Comparison of ENCODE assay signal across 23 cellular contexts in genomic region chr5:123007292-123007691, GRCh38. TPM values are rescaled to one million over a fixed set of nuclear protein-coding genes. Genes with fewer than 3 reads are reported as not detected.
"Had no signal": no experiment of that assay in that cellular context is flagged by ENCODE, and none has a peak within 500 bp of the region (broad histone marks: within the 10 kb centered on the region; RNA-seq: fewer than 3 reads in every experiment).

No MANE protein-coding gene starts in this region.

- H3K27me3 Mint-ChIP-seq: activated naive CD8-positive, alpha-beta T cell; naive thymus-derived CD8-positive, alpha-beta T cell; T-cell had no signal

- H3K4me3 Mint-ChIP-seq: activated naive CD8-positive, alpha-beta T cell; naive thymus-derived CD8-positive, alpha-beta T cell; stimulated activated effector memory CD8-positive, alpha-beta T cell treated with anti-CD3 and anti-CD28 coated beads, Interleukin-12 subunit alpha, Interleukin-12 subunit beta, amount 100 ng/mL, for 72 hours; T-cell; T-helper 2 cell treated with Interferon-gamma antibody and Interleukin-4, amounts not matched to agents 5 μg/mL and 100 μg/mL, for 36 hours had no signal

- H3K27ac Mint-ChIP-seq: activated naive CD8-positive, alpha-beta T cell; activated T-helper 2 cell treated with anti-CD3 and anti-CD28 coated beads, Interferon-gamma antibody, Interleukin-2, Interleukin-4, amounts not matched to agents 10 μg/mL and 5 μg/mL and 100 μg/mL, durations not matched to agents 14 hours and 24 hours and 36 hours; stimulated activated effector memory CD8-positive, alpha-beta T cell treated with anti-CD3 and anti-CD28 coated beads, Interleukin-12 subunit alpha, Interleukin-12 subunit beta, amount 100 ng/mL, for 72 hours; T-cell; T-helper 2 cell treated with Interferon-gamma antibody and Interleukin-4, amounts not matched to agents 5 μg/mL and 100 μg/mL, for 36 hours had no signal

- DNase-seq: activated naive CD4-positive, alpha-beta T cell; activated T-cell treated with anti-CD3 and anti-CD28 coated beads, Interleukin-2, amount 50 U/mL, for 1 hour; adrenal gland; colonic mucosa; heart left ventricle; lower lobe of right lung; naive thymus-derived CD8-positive, alpha-beta T cell; ovary; psoas muscle; stimulated activated CD4-positive, alpha-beta T cell treated with anti-CD3 and anti-CD28 coated beads, Interleukin-1b, Interleukin-23, amount 100 ng/mL, for 48 hours; stomach; T-cell; trophoblast cell; uterus had no signal

- H3K36me3 ChIP-seq: adrenal gland, colonic mucosa, lower lobe of right lung, ovary, right atrium auricular region, uterus had no signal

- H3K9me3 ChIP-seq: adrenal gland, colonic mucosa, esophagus muscularis mucosa, gastroesophageal sphincter, heart left ventricle, lower lobe of right lung, ovary, psoas muscle, right atrium auricular region, stomach, suprapubic skin, uterus had no signal

- H3K4me3 ChIP-seq: adrenal gland, colonic mucosa, esophagus muscularis mucosa, gastroesophageal sphincter, heart left ventricle, lower lobe of right lung, ovary, psoas muscle, right atrium auricular region, stomach, suprapubic skin, uterus had no signal

- H3K4me1 ChIP-seq: adrenal gland, colonic mucosa, esophagus muscularis mucosa, gastroesophageal sphincter, heart left ventricle, lower lobe of right lung, psoas muscle, right atrium auricular region, stomach, suprapubic skin, uterus had no signal

- H3K36me3 Mint-ChIP-seq: activated naive CD8-positive, alpha-beta T cell; naive thymus-derived CD8-positive, alpha-beta T cell; stimulated activated effector memory CD8-positive, alpha-beta T cell treated with anti-CD3 and anti-CD28 coated beads, Interleukin-12 subunit alpha, Interleukin-12 subunit beta, amount 100 ng/mL, for 72 hours had no signal

- H3K27ac ChIP-seq: adrenal gland, colonic mucosa, esophagus muscularis mucosa, gastroesophageal sphincter, heart left ventricle, lower lobe of right lung, ovary, psoas muscle, right atrium auricular region, stomach, suprapubic skin, uterus had no signal

- H3K4me1 Mint-ChIP-seq: naive thymus-derived CD8-positive, alpha-beta T cell; stimulated activated effector memory CD8-positive, alpha-beta T cell treated with anti-CD3 and anti-CD28 coated beads, Interleukin-12 subunit alpha, Interleukin-12 subunit beta, amount 100 ng/mL, for 72 hours; T-cell had no signal

- ATAC-seq: gastroesophageal sphincter; heart left ventricle; left lobe of liver; lower lobe of right lung; naive thymus-derived CD8-positive, alpha-beta T cell; psoas muscle; stimulated activated effector memory CD8-positive, alpha-beta T cell treated with anti-CD3 and anti-CD28 coated beads, Interleukin-12 subunit alpha, Interleukin-12 subunit beta, amount 100 ng/mL, for 72 hours; T-cell had no signal

- H3K9me3 Mint-ChIP-seq: activated T-helper 2 cell treated with anti-CD3 and anti-CD28 coated beads, Interferon-gamma antibody, Interleukin-2, Interleukin-4, amounts not matched to agents 10 μg/mL and 5 μg/mL and 100 μg/mL, durations not matched to agents 14 hours and 24 hours and 36 hours; stimulated activated effector memory CD8-positive, alpha-beta T cell treated with anti-CD3 and anti-CD28 coated beads, Interleukin-12 subunit alpha, Interleukin-12 subunit beta, amount 100 ng/mL, for 72 hours; T-helper 2 cell treated with Interferon-gamma antibody and Interleukin-4, amounts not matched to agents 5 μg/mL and 100 μg/mL, for 36 hours had no signal

- H3K27me3 ChIP-seq: adrenal gland, colonic mucosa, esophagus muscularis mucosa, gastroesophageal sphincter, heart left ventricle, ovary, right atrium auricular region, stomach, suprapubic skin, uterus had no signal

RNA-seq across cellular contexts. Expression of gene PPIC, which starts 29.2 kb away (rescaled TPM):
- total RNA-seq: activated T-helper 2 cell treated with anti-CD3 and anti-CD28 coated beads, Interferon-gamma antibody, Interleukin-2, Interleukin-4, amounts not matched to agents 10 μg/mL and 5 μg/mL and 100 μg/mL, durations not matched to agents 14 hours and 24 hours and 36 hours; naive thymus-derived CD8-positive, alpha-beta T cell had no signal
- polyA plus RNA-seq: naive thymus-derived CD8-positive, alpha-beta T cell had no signal
